1 cellular context compared by ENCODE assay signal in genomic region chr16:10681310-10682308, GRCh38.
TF ChIP-seq lines count a peak whose summit lies in the region.

No MANE protein-coding gene starts in this region.

TF ChIP-seq in H1, 55 proteins besides CTCF, POLR2A, EP300 and RAD21:
- no peak for TF ChIP-seq CTBP2 (IDR thresholded peaks at IDR 0.05; ENCODE audit: borderline replicate concordance, insufficient read depth, insufficient read length, low read length)
- TF ChIP-seq CHD1 (IDR thresholded peaks at IDR 0.05; ENCODE audit: low read depth, low read length): no peak
- TF ChIP-seq JUN (IDR thresholded peaks at IDR 0.05; ENCODE audit: low read depth, low read length): no peak
- no peak for TF ChIP-seq FOSL1 (IDR thresholded peaks at IDR 0.05; ENCODE audit: insufficient read depth, low read depth, low read length)
- no peak for TF ChIP-seq KDM1A (IDR thresholded peaks at IDR 0.05; ENCODE audit: borderline replicate concordance, low read length)
- no peak for TF ChIP-seq RFX5 (IDR thresholded peaks at IDR 0.05; ENCODE audit: borderline replicate concordance, low read depth, low read length)
- TF ChIP-seq JUND (IDR thresholded peaks at IDR 0.05; ENCODE audit: low read length): no peak
- TF ChIP-seq BCL11A (IDR thresholded peaks at IDR 0.05; ENCODE audit: low read depth in 2 of 2, low read length in 2 of 2): no peak
- no peak for TF ChIP-seq HDAC2 (IDR thresholded peaks at IDR 0.05; ENCODE audit: borderline replicate concordance in 1 of 2, low read depth in 2 of 2, low read length in 2 of 2)
- TF ChIP-seq RNF2 (IDR thresholded peaks at IDR 0.05; ENCODE audit: borderline replicate concordance, low read depth, low read length, missing control alignments, poor library complexity, severe bottlenecking): no peak
